Comparison of ENCODE assay signal across 25 cellular contexts in genomic region chr11:83744620-83745192, GRCh38.
"Had no signal": no experiment of that assay in that cellular context is flagged by ENCODE, and none has a peak within 500 bp of the region (broad histone marks: within the 10 kb centered on the region; RNA-seq: fewer than 3 reads in every experiment).

No MANE protein-coding gene starts in this region.

- H3K27me3 ChIP-seq: dorsolateral prefrontal cortex, esophagus squamous epithelium, hepatocyte, right lobe of liver, tibial artery, upper lobe of left lung, uterus had no signal

- ATAC-seq: left colon; left ventricle myocardium superior; right lobe of liver; stimulated activated effector memory CD8-positive, alpha-beta T cell treated with anti-CD3 and anti-CD28 coated beads, Interleukin-12 subunit alpha, Interleukin-12 subunit beta, amount 100 ng/mL, for 72 hours; stimulated activated naive CD8-positive, alpha-beta T cell treated with anti-CD3 and anti-CD28 coated beads, Interleukin-15, Interleukin-2, amounts not matched to agents 100 U/mL and 50 U/mL, for 24 hours had no signal

- H3K27ac ChIP-seq: hepatocyte, parathyroid adenoma, prostate gland, right lobe of liver, tibial artery, upper lobe of left lung, uterus had no signal

- H3K4me3 Mint-ChIP-seq: naive B cell; nephron; stimulated activated effector memory CD8-positive, alpha-beta T cell treated with anti-CD3 and anti-CD28 coated beads, Interleukin-12 subunit alpha, Interleukin-12 subunit beta, amount 100 ng/mL, for 72 hours had no signal

- H3K4me1 ChIP-seq: parathyroid adenoma, prostate gland, right lobe of liver, tibial artery, upper lobe of left lung, uterus had no signal

- H3K36me3 Mint-ChIP-seq: naive B cell; stimulated activated effector memory CD8-positive, alpha-beta T cell treated with anti-CD3 and anti-CD28 coated beads, Interleukin-12 subunit alpha, Interleukin-12 subunit beta, amount 100 ng/mL, for 72 hours had no signal

- DNase-seq: cortex of kidney; dorsolateral prefrontal cortex; effector CD8-positive, alpha-beta T cell; esophagus squamous epithelium; foreskin fibroblast; kidney; left colon; left ventricle myocardium superior; mesenchymal stem cell; midbrain; naive B cell; occipital lobe; right lobe of liver; stimulated activated CD4-positive, alpha-beta T cell treated with anti-CD3 and anti-CD28 coated beads, Interleukin-4, amount 100 ng/mL, for 1 hour; stimulated activated CD8-positive, alpha-beta memory T cell treated with anti-CD3 and anti-CD28 coated beads, Interleukin-4, amount 100 ng/mL, for 48 hours; stimulated activated naive CD8-positive, alpha-beta T cell treated with anti-CD3 and anti-CD28 coated beads, Interleukin-15, Interleukin-2, amounts not matched to agents 100 U/mL and 50 U/mL, for 24 hours; tibial artery; upper lobe of left lung; uterus had no signal

- H3K4me3 ChIP-seq: dorsolateral prefrontal cortex, esophagus squamous epithelium, hepatocyte, lung, prostate gland, right lobe of liver, tibial artery, upper lobe of left lung, uterus had no signal

- H3K9me3 ChIP-seq: prostate gland, right lobe of liver, tibial artery, uterus had no signal

- H3K4me1 Mint-ChIP-seq: naive B cell; nephron; stimulated activated effector memory CD8-positive, alpha-beta T cell treated with anti-CD3 and anti-CD28 coated beads, Interleukin-12 subunit alpha, Interleukin-12 subunit beta, amount 100 ng/mL, for 72 hours had no signal

- H3K36me3 ChIP-seq: esophagus squamous epithelium, prostate gland, right lobe of liver, tibial artery, upper lobe of left lung, uterus had no signal

- H3K27ac Mint-ChIP-seq: naive B cell; nephron; stimulated activated effector memory CD8-positive, alpha-beta T cell treated with anti-CD3 and anti-CD28 coated beads, Interleukin-12 subunit alpha, Interleukin-12 subunit beta, amount 100 ng/mL, for 72 hours had no signal
